12 cellular contexts compared by ENCODE assay signal in the genomic region with DNA sequence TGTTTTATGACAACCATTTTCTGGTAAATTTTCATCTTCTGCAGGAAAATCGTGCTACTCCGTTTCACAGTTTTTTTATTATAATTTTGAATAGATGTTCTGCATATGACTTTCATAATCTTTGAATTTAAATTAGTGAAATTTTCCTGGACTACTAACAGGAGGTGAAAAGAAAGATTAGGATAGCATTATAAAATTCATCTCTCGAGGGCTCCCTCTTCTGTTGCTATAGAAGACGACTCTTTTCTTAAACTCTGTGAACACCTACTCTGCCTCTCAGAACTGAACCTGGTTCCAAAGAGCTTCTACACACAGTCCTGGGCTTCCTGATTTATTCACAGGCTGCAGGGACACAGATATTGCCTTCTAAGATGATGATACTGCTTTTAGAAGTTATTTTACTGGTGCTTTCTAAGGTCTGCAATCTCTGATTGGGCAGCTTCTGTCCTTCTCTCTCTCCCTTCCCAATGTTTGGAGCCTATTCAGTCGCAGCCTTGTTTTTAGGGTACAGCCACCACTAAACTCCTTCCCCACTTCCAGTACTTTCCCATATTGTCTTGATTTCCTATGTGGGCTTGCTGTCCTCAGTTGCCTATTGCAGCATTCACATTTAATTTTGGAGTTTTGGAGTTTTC. TPM values are rescaled to one million over a fixed set of nuclear protein-coding genes. Genes with fewer than 3 reads are reported as not detected.
A peak's percentile ranks its signal among the peaks of the same experiment; 100 is the strongest.
DNase-seq lines count a peak whose midpoint lies in the region; ATAC-seq and TF ChIP-seq lines count a peak whose summit lies in the region.
"Had no signal": no experiment of that assay in that cellular context is flagged by ENCODE, and none has a peak within 500 bp of the region (broad histone marks: within the 10 kb centered on the region; RNA-seq: fewer than 3 reads in every experiment).

No MANE protein-coding gene starts in this region.

- no peak overlapping the region for H3K4me3 Mint-ChIP-seq in Calu3 (ENCODE audit: low read depth, unreplicated experiment)

- no peak for TF ChIP-seq POLR2A in heart left ventricle (IDR thresholded peaks at IDR 0.05)
- TF ChIP-seq POLR2A in esophagus muscularis mucosa (IDR thresholded peaks at IDR 0.05; ENCODE audit: low read depth) = no peak

- no peak overlapping the region for H3K9ac ChIP-seq in OCI-LY3 (ENCODE audit: low read length)

- no peaks in the 10 kb centered on the region for H3K79me2 ChIP-seq in OCI-LY3 (ENCODE audit: low read length)

- H3K4me2 ChIP-seq in OCI-LY3 (ENCODE audit: low read length) = no peak overlapping the region

- H4K20me1 ChIP-seq in OCI-LY3 (ENCODE audit: insufficient read depth, low read length) = no peaks in the 10 kb centered on the region

- no peaks in the 10 kb centered on the region for H3K9me3 Mint-ChIP-seq in Calu3 (ENCODE audit: low read depth, unreplicated experiment)

- H2AFZ ChIP-seq in OCI-LY3 (ENCODE audit: low read depth, low read length) = no peak overlapping the region

- TF ChIP-seq EP300 in esophagus muscularis mucosa (IDR thresholded peaks at IDR 0.05) = no peak

- intact Hi-C loops in heart left ventricle (cut with DNase I) = loop anchor here in 1 of 10 donors (2.0 kb wide), 1 partner anchor 42 kb away; no protein-coding TSS in a partner anchor
- intact Hi-C loops in Right ventricle myocardium inferior (cut with DNase I) = no loop called here
- intact Hi-C loops in esophagus muscularis mucosa (cut with DNase I) = no loop called here
- intact Hi-C loops in upper lobe of right lung (cut with DNase I) = no loop called here
- intact Hi-C loops in Calu3 (cut with micrococcal nuclease; ENCODE audit: unreplicated experiment) = no loop called here
- intact Hi-C loops in posterior vena cava (cut with DNase I) = no loop called here

- H3K27ac ChIP-seq in heart left ventricle (no peak overlapping the region), OCI-LY3 (ENCODE audit: low read length) (no peak overlapping the region), esophagus muscularis mucosa (replicated peaks in 1 of 4) (no peak overlapping the region), upper lobe of right lung (no peak overlapping the region)

- ATAC-seq in heart left ventricle (no peak), Right ventricle myocardium inferior (no peak), upper lobe of right lung (no peak), HG02763 (IDR thresholded peaks at IDR 0.05; ENCODE audit: unreplicated experiment) (no peak)

- no peaks in the 10 kb centered on the region for H3K27me3 ChIP-seq in heart left ventricle
- no peaks in the 10 kb centered on the region; the same call in 1 of the 2 replicates for H3K27me3 ChIP-seq in OCI-LY3 (ENCODE audit: low read depth, low read length)
- H3K27me3 ChIP-seq in esophagus muscularis mucosa = no peaks in the 10 kb centered on the region
- H3K27me3 ChIP-seq in upper lobe of right lung = no peaks in the 10 kb centered on the region

- H3K36me3 ChIP-seq in heart left ventricle (peaks cover 0 to 3% (median 0%) of the 10 kb centered on the region in 9 donors), OCI-LY3 (replicated peaks; ENCODE audit: low read depth, low read length) (no peaks in the 10 kb centered on the region), esophagus muscularis mucosa (no peaks in the 10 kb centered on the region), upper lobe of right lung (no peaks in the 10 kb centered on the region)

- H3K36me3 Mint-ChIP-seq in Calu3 (ENCODE audit: insufficient read depth, unreplicated experiment) = no peaks in the 10 kb centered on the region

- no TSS peak for BruUV-seq in Calu3 (replicated peaks; lab: Mats Ljungman, UMichigan)

- CTCF ChIA-PET in Calu3 (lab: Charles Lee) = interaction anchor here (1.1 kb wide), 1 partner anchor 25 kb away, joined by 3 read pairs; no protein-coding TSS in a partner anchor

- H3K27me3 Mint-ChIP-seq in Calu3 (ENCODE audit: unreplicated experiment) = no peaks in the 10 kb centered on the region

- no peak overlapping the region for H3K27ac Mint-ChIP-seq in Calu3 (ENCODE audit: unreplicated experiment)

- H3K9me3 ChIP-seq in heart left ventricle = no peaks in the 10 kb centered on the region
- no peaks in the 10 kb centered on the region for H3K9me3 ChIP-seq in OCI-LY3 (ENCODE audit: insufficient read depth, low read length)
- no peaks in the 10 kb centered on the region for H3K9me3 ChIP-seq in esophagus muscularis mucosa
- H3K9me3 ChIP-seq in upper lobe of right lung = no peaks in the 10 kb centered on the region

- H3K4me1 Mint-ChIP-seq in Calu3 (ENCODE audit: low read depth, unreplicated experiment) = no peaks in the 10 kb centered on the region

- WGBS in heart left ventricle, 4 donors = 53 to 60% (median 56%) methylated on average over 5 of the region's 5 CpGs
- WGBS in esophagus muscularis mucosa = 57% methylated on average over 5 of the region's 5 CpGs

- peaks cover 0 to 4% (median 0%) of the 10 kb centered on the region in 12 donors for H3K4me1 ChIP-seq in heart left ventricle
- 0 out of 2 replicates have a peak, but pooled peaks cover 5% of the 10 kb centered on the region for H3K4me1 ChIP-seq in OCI-LY3 (ENCODE audit: low read length)
- peaks cover 0 to 4% (median 2%) of the 10 kb centered on the region in 4 donors for H3K4me1 ChIP-seq in esophagus muscularis mucosa
- no peaks in the 10 kb centered on the region for H3K4me1 ChIP-seq in upper lobe of right lung

- DNase-seq in heart left ventricle (no peak), Right ventricle myocardium inferior (ENCODE audit: missing footprints) (no peak), esophagus muscularis mucosa (ENCODE audit: extremely low spot score) (no peak), upper lobe of right lung (no peak), Calu3 (no peak), posterior vena cava (ENCODE audit: low spot score) (no peak)
- DNase-seq: activated CD4-positive, alpha-beta T cell treated with anti-CD3 and anti-CD28 coated beads, Interleukin-2, amount 50 U/mL, for 1 hour; cerebellar nuclear complex; GOT3; NCI-H2029 treated with DMSO at 0.1 percent for 48 hours had no signal

- H3K4me3 ChIP-seq in heart left ventricle (no peak overlapping the region), OCI-LY3 (ENCODE audit: low read length) (no peak overlapping the region), esophagus muscularis mucosa (no peak overlapping the region), upper lobe of right lung (no peak overlapping the region)

- TF ChIP-seq CTCF in heart left ventricle (IDR thresholded peaks at IDR 0.05) (peak in 9 of 12 donors; percentile 27 to 48 (median 38)), OCI-LY3 (IDR thresholded peaks at IDR 0.05; ENCODE audit: low read depth, low read length) (peak; percentile 58), esophagus muscularis mucosa (IDR thresholded peaks at IDR 0.05) (peak; percentile 12 to 40 (median 16)), upper lobe of right lung (IDR thresholded peaks at IDR 0.05) (peak; percentile 28), Calu3 (IDR thresholded peaks at IDR 0.05; ENCODE audit: unreplicated experiment) (no peak)

RNA-seq across cellular contexts. Expression of a gene that starts 10.1 kb away (rescaled TPM):
- 10 to 100 TPM; 10.8 to 29.1 (median 16.0) TPM for total RNA-seq in heart left ventricle
- polyA plus RNA-seq in heart left ventricle = 10 to 100 TPM in 1 of 2 donors, 1 to 10 TPM in 1; 9.8 to 15.1 TPM
- total RNA-seq in Right ventricle myocardium inferior = 14.6 TPM
- total RNA-seq in esophagus muscularis mucosa = 10 to 100 TPM; 39.6 to 56.2 (median 43.7) TPM
- 15.3 TPM for total RNA-seq in upper lobe of right lung
- 10.6 and 12.7 TPM in 2 replicates for total RNA-seq in Calu3 (2022)
- total RNA-seq in posterior vena cava = 10 to 100 TPM; 28.8 to 34.4 TPM

RNA-seq across cellular contexts. Expression of a gene that starts 26.5 kb away (rescaled TPM):
- total RNA-seq in heart left ventricle (10 to 100 TPM; 28.5 to 67.5 (median 38.2) TPM), Right ventricle myocardium inferior (42.1 TPM), esophagus muscularis mucosa (10 to 100 TPM; 35.7 to 69.7 (median 46.2) TPM), upper lobe of right lung (43.4 TPM), Calu3 (2022) (108 and 128 TPM in 2 replicates), posterior vena cava (10 to 100 TPM; 23.7 to 51.5 TPM)
- 10 to 100 TPM; 46.8 to 88.9 TPM for polyA plus RNA-seq in heart left ventricle

RNA-seq across cellular contexts. Expression of a gene that starts 38.2 kb away (rescaled TPM):
- total RNA-seq in heart left ventricle (under 1 TPM in 8 of 9 donors, not detected in 1; 0.12 to 0.46 (median 0.25) TPM), Right ventricle myocardium inferior (0.76 TPM), esophagus muscularis mucosa (1 to 10 TPM; 2.3 to 3.0 (median 2.7) TPM), upper lobe of right lung (not detected), Calu3 (2022) (not detected in 2 replicates), posterior vena cava (10 to 100 TPM; 18.2 to 61.8 TPM)
- under 1 TPM; 0.08 to 0.11 TPM for polyA plus RNA-seq in heart left ventricle

Comparison
In these comparisons a context has a peak if more than half of its experiments do, and no peak if none do; other contexts are left out.
1. RNA of a gene that starts 38.2 kb away (total RNA-seq): 18.2 to 61.8 TPM in posterior vena cava; 2.3 to 3.0 TPM in esophagus muscularis mucosa, 0.76 TPM in Right ventricle myocardium inferior (single experiment), 0.12 to 0.46 TPM in heart left ventricle, not detected in upper lobe of right lung (single experiment) and not detected in Calu3; every median in the first group is over 4 times any median in the second.